ENCODE assay signal across 2 cellular contexts in the genomic region with DNA sequence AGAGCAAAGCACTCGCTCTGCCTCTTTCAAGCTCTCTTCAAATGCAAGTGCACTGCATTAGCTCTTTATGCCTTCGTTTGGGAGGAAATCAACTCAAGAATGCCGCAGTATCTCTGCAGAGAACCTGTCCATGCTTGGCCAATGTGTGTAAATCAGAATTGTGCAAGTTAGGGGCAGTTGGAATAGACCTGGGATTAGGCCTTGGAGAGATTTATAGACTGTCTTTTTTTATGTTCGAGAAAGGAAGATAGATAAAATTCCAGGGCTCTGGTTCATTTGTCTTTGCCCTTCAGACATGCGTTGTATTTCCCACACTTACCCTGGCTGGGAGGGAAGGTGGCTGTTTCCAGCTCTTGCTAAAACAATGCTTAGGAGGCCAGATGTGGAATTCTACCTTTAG.
TF ChIP-seq lines count a peak whose summit lies in the region.

No MANE protein-coding gene starts in this region.

TF ChIP-seq in GM23338, 12 proteins besides CTCF, POLR2A, EP300 and RAD21 (continued from another document):
- TF ChIP-seq, protein P1, sequence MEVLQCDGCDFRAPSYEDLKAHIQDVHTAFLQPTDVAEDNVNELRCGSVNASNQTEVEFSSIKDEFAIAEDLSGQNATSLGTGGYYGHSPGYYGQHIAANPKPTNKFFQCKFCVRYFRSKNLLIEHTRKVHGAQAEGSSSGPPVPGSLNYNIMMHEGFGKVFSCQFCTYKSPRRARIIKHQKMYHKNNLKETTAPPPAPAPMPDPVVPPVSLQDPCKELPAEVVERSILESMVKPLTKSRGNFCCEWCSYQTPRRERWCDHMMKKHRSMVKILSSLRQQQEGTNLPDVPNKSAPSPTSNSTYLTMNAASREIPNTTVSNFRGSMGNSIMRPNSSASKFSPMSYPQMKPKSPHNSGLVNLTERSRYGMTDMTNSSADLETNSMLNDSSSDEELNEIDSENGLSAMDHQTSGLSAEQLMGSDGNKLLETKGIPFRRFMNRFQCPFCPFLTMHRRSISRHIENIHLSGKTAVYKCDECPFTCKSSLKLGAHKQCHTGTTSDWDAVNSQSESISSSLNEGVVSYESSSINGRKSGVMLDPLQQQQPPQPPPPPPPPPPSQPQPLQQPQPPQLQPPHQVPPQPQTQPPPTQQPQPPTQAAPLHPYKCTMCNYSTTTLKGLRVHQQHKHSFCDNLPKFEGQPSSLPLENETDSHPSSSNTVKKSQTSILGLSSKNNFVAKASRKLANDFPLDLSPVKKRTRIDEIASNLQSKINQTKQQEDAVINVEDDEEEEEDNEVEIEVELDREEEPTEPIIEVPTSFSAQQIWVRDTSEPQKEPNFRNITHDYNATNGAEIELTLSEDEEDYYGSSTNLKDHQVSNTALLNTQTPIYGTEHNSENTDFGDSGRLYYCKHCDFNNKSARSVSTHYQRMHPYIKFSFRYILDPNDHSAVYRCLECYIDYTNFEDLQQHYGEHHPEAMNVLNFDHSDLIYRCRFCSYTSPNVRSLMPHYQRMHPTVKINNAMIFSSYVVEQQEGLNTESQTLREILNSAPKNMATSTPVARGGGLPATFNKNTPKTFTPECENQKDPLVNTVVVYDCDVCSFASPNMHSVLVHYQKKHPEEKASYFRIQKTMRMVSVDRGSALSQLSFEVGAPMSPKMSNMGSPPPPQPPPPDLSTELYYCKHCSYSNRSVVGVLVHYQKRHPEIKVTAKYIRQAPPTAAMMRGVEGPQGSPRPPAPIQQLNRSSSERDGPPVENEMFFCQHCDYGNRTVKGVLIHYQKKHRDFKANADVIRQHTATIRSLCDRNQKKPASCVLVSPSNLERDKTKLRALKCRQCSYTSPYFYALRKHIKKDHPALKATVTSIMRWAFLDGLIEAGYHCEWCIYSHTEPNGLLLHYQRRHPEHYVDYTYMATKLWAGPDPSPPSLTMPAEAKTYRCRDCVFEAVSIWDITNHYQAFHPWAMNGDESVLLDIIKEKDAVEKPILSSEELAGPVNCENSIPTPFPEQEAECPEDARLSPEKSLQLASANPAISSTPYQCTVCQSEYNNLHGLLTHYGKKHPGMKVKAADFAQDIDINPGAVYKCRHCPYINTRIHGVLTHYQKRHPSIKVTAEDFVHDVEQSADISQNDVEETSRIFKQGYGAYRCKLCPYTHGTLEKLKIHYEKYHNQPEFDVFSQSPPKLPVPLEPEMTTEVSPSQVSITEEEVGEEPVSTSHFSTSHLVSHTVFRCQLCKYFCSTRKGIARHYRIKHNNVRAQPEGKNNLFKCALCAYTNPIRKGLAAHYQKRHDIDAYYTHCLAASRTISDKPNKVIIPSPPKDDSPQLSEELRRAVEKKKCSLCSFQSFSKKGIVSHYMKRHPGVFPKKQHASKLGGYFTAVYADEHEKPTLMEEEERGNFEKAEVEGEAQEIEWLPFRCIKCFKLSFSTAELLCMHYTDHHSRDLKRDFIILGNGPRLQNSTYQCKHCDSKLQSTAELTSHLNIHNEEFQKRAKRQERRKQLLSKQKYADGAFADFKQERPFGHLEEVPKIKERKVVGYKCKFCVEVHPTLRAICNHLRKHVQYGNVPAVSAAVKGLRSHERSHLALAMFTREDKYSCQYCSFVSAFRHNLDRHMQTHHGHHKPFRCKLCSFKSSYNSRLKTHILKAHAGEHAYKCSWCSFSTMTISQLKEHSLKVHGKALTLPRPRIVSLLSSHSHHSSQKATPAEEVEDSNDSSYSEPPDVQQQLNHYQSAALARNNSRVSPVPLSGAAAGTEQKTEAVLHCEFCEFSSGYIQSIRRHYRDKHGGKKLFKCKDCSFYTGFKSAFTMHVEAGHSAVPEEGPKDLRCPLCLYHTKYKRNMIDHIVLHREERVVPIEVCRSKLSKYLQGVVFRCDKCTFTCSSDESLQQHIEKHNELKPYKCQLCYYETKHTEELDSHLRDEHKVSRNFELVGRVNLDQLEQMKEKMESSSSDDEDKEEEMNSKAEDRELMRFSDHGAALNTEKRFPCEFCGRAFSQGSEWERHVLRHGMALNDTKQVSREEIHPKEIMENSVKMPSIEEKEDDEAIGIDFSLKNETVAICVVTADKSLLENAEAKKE (CRISPR knock-in tag; IDR thresholded peaks at IDR 0.05): no peak
- TF ChIP-seq CREB1 (CRISPR knock-in tag; IDR thresholded peaks at IDR 0.05; ENCODE audit: low read depth) (no peak), ZNF331 (CRISPR knock-in tag; IDR thresholded peaks at IDR 0.05; ENCODE audit: low read depth) (no peak), JUNB (IDR thresholded peaks at IDR 0.05; ENCODE audit: unreplicated experiment) (no peak), POLR2AphosphoS5 (IDR thresholded peaks at IDR 0.05; ENCODE audit: low read depth) (no peak), STAT1 (IDR thresholded peaks at IDR 0.05; ENCODE audit: unreplicated experiment) (no peak)
- TF ChIP-seq, protein P2, sequence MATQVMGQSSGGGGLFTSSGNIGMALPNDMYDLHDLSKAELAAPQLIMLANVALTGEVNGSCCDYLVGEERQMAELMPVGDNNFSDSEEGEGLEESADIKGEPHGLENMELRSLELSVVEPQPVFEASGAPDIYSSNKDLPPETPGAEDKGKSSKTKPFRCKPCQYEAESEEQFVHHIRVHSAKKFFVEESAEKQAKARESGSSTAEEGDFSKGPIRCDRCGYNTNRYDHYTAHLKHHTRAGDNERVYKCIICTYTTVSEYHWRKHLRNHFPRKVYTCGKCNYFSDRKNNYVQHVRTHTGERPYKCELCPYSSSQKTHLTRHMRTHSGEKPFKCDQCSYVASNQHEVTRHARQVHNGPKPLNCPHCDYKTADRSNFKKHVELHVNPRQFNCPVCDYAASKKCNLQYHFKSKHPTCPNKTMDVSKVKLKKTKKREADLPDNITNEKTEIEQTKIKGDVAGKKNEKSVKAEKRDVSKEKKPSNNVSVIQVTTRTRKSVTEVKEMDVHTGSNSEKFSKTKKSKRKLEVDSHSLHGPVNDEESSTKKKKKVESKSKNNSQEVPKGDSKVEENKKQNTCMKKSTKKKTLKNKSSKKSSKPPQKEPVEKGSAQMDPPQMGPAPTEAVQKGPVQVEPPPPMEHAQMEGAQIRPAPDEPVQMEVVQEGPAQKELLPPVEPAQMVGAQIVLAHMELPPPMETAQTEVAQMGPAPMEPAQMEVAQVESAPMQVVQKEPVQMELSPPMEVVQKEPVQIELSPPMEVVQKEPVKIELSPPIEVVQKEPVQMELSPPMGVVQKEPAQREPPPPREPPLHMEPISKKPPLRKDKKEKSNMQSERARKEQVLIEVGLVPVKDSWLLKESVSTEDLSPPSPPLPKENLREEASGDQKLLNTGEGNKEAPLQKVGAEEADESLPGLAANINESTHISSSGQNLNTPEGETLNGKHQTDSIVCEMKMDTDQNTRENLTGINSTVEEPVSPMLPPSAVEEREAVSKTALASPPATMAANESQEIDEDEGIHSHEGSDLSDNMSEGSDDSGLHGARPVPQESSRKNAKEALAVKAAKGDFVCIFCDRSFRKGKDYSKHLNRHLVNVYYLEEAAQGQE (IDR thresholded peaks at IDR 0.05; ENCODE audit: unreplicated experiment): no peak
TF ChIP-seq in GM23338: peak in this region for 0.

TF ChIP-seq in WTC11, 78 proteins besides CTCF, POLR2A, EP300 and RAD21 (continued from another document):
- TF ChIP-seq, protein P3, sequence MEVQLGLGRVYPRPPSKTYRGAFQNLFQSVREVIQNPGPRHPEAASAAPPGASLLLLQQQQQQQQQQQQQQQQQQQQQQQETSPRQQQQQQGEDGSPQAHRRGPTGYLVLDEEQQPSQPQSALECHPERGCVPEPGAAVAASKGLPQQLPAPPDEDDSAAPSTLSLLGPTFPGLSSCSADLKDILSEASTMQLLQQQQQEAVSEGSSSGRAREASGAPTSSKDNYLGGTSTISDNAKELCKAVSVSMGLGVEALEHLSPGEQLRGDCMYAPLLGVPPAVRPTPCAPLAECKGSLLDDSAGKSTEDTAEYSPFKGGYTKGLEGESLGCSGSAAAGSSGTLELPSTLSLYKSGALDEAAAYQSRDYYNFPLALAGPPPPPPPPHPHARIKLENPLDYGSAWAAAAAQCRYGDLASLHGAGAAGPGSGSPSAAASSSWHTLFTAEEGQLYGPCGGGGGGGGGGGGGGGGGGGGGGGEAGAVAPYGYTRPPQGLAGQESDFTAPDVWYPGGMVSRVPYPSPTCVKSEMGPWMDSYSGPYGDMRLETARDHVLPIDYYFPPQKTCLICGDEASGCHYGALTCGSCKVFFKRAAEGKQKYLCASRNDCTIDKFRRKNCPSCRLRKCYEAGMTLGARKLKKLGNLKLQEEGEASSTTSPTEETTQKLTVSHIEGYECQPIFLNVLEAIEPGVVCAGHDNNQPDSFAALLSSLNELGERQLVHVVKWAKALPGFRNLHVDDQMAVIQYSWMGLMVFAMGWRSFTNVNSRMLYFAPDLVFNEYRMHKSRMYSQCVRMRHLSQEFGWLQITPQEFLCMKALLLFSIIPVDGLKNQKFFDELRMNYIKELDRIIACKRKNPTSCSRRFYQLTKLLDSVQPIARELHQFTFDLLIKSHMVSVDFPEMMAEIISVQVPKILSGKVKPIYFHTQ (CRISPR knock-in tag; IDR thresholded peaks at IDR 0.05): no peak
- TF ChIP-seq NFE2L1 (CRISPR knock-in tag; IDR thresholded peaks at IDR 0.05) (no peak), MXD4 (CRISPR knock-in tag; IDR thresholded peaks at IDR 0.05; ENCODE audit: borderline replicate concordance) (no peak), NR3C1 (CRISPR knock-in tag; conservative IDR thresholded peaks at IDR 0.05; ENCODE audit: low read depth) (no peak)
- TF ChIP-seq, protein P4, sequence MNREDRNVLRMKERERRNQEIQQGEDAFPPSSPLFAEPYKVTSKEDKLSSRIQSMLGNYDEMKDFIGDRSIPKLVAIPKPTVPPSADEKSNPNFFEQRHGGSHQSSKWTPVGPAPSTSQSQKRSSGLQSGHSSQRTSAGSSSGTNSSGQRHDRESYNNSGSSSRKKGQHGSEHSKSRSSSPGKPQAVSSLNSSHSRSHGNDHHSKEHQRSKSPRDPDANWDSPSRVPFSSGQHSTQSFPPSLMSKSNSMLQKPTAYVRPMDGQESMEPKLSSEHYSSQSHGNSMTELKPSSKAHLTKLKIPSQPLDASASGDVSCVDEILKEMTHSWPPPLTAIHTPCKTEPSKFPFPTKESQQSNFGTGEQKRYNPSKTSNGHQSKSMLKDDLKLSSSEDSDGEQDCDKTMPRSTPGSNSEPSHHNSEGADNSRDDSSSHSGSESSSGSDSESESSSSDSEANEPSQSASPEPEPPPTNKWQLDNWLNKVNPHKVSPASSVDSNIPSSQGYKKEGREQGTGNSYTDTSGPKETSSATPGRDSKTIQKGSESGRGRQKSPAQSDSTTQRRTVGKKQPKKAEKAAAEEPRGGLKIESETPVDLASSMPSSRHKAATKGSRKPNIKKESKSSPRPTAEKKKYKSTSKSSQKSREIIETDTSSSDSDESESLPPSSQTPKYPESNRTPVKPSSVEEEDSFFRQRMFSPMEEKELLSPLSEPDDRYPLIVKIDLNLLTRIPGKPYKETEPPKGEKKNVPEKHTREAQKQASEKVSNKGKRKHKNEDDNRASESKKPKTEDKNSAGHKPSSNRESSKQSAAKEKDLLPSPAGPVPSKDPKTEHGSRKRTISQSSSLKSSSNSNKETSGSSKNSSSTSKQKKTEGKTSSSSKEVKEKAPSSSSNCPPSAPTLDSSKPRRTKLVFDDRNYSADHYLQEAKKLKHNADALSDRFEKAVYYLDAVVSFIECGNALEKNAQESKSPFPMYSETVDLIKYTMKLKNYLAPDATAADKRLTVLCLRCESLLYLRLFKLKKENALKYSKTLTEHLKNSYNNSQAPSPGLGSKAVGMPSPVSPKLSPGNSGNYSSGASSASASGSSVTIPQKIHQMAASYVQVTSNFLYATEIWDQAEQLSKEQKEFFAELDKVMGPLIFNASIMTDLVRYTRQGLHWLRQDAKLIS (CRISPR knock-in tag; IDR thresholded peaks at IDR 0.05; ENCODE audit: borderline replicate concordance): no peak
